ENCODE assay signal across 8 cellular contexts in genomic region chr1:11893907-11894251, GRCh38. TPM values are rescaled to one million over a fixed set of nuclear protein-coding genes. Genes with fewer than 3 reads are reported as not detected.
DNase-seq lines count a peak whose midpoint lies in the region; ATAC-seq and TF ChIP-seq lines count a peak whose summit lies in the region.

No MANE protein-coding gene starts in this region.

- ATAC-seq in Right ventricle myocardium inferior: peak; percentile 92
- ATAC-seq in HG03469 (IDR thresholded peaks at IDR 0.05; ENCODE audit: unreplicated experiment): no peak

- peak; percentile 80 for DNase-seq in DMS153 treated with DMSO at 0.1 percent for 48 hours (lab: John Stamatoyannopoulos, UW; ENCODE audit: unreplicated experiment)
- DNase-seq in HUDEP-2 (lab: John Stamatoyannopoulos, UW; ENCODE audit: unreplicated experiment in 76 of 76): peak in 62 of 76 experiments; percentile 9 to 73 (median 51)
- peak; percentile 84 for DNase-seq in RWPE1 (ENCODE audit: low spot score)
- peak; percentile 51 for DNase-seq in activated gamma-delta T cell treated with anti-CD3 and anti-CD28 coated beads, Interleukin-2, amount 50 U/mL, for 16 hours (ENCODE audit: low read depth)
- DNase-seq in Right ventricle myocardium inferior (ENCODE audit: missing footprints): peak; percentile 88
- DNase-seq in retina: peak; percentile 67
- DNase-seq in NCI-H1048 (lab: John Stamatoyannopoulos, UW): no peak

- POLR2A ChIA-PET in RWPE1 (lab: Yijun Ruan, JAX; ENCODE audit: low non-redundant PET): no interaction called here

- intact Hi-C loops in Right ventricle myocardium inferior (cut with DNase I): loop anchor here (1.0 to 2.0 kb wide), 2 partner anchors 25 to 53 kb away; no protein-coding TSS in a partner anchor

- CTCF ChIA-PET in RWPE1 (lab: Yijun Ruan, JAX): interaction anchor here (1.0 to 1.4 kb wide), 2 partner anchors 11 to 17 kb away, joined by 3 read pairs; no protein-coding TSS in a partner anchor

- no peak overlapping the region for H3K27ac ChIP-seq in RWPE1

- peak; percentile 83 for TF ChIP-seq CTCF in RWPE1 (conservative IDR thresholded peaks at IDR 0.05; ENCODE audit: low read depth)

RNA-seq across cellular contexts. Expression of gene KIAA2013, which starts 32.3 kb away (rescaled TPM):
- total RNA-seq in Right ventricle myocardium inferior: 32.5 TPM

RNA-seq across cellular contexts. Expression of gene NPPB, which starts 35.1 kb away (rescaled TPM):
- total RNA-seq in Right ventricle myocardium inferior: 5.1 TPM

RNA-seq across cellular contexts. Expression of gene PLOD1, which starts 40.6 kb away (rescaled TPM):
- total RNA-seq in Right ventricle myocardium inferior: 70.4 TPM

RNA-seq across cellular contexts. Expression of gene NPPA, which starts 46.3 kb away (rescaled TPM):
- total RNA-seq in Right ventricle myocardium inferior: 8.2 TPM
